In genomic region chr9:124769451-124770358, GRCh38 we compare ENCODE assay signal across 8 cellular contexts. TPM values are rescaled to one million over a fixed set of nuclear protein-coding genes. Genes with fewer than 3 reads are reported as not detected.
DNase-seq lines count a peak whose midpoint lies in the region; ATAC-seq, FAIRE-seq and TF ChIP-seq lines count a peak whose summit lies in the region.

No MANE protein-coding gene starts in this region.

- no peak for ATAC-seq in HG03442 (IDR thresholded peaks at IDR 0.05; ENCODE audit: unreplicated experiment)

- TF ChIP-seq CTCF in progenitor cell of endocrine pancreas (IDR thresholded peaks at IDR 0.05; ENCODE audit: unreplicated experiment) (no peak), D721Med (IDR thresholded peaks at IDR 0.05; ENCODE audit: insufficient read depth, missing control alignments) (no peak)

- H3K4me1 ChIP-seq in CD4-positive, alpha-beta memory T cell (ENCODE audit: insufficient read depth, low read length): peaks cover 24% of the 10 kb centered on the region

- H3K9me3 ChIP-seq in CD4-positive, alpha-beta memory T cell (ENCODE audit: control insufficient read depth in 1 of 2, low read length in 2 of 2): no peaks in the 10 kb centered on the region

- intact Hi-C loops in CD4-positive, alpha-beta memory T cell (cut with micrococcal nuclease): loop anchor here (2.0 to 5.0 kb wide), 4 partner anchors 419 to 493 kb away; partner anchors contain the start of genes GAPVD1, HSPA5, PPP6C and RABEPK

- peak overlapping the region; percentile 83 to 91 (median 87) for H3K4me3 Mint-ChIP-seq in CD4-positive, alpha-beta memory T cell
- H3K4me3 Mint-ChIP-seq in activated CD4-positive, alpha-beta memory T cell treated with anti-CD3 and anti-CD28 coated beads, Interleukin-2, amount 10 ng/mL, durations not matched to agents 7 days and 5 days: peak overlapping the region; percentile 73
- peak overlapping the region; percentile 89 for H3K4me3 Mint-ChIP-seq in progenitor cell of endocrine pancreas (ENCODE audit: low read depth)

- CTCF ChIA-PET in CD4-positive, alpha-beta memory T cell (lab: Charles Lee; ENCODE audit: partially characterized antibody): interaction anchor here (0.6 to 12.2 kb wide), 4 partner anchors 58 to 356 kb away, joined by 3 to 230 read pairs (median 3); partner anchors contain the start of gene WDR38
- CTCF ChIA-PET in activated CD4-positive, alpha-beta memory T cell treated with anti-CD3 and anti-CD28 coated beads, Interleukin-2, amount 10 ng/mL, durations not matched to agents 7 days and 5 days (lab: Charles Lee): interaction anchor here (0.6 to 10.1 kb wide), 10 partner anchors 8 to 506 kb away, joined by 3 to 264 read pairs (median 4); partner anchors contain the start of genes ARPC5L, RPL35 and WDR38

- POLR2A ChIA-PET in CD4-positive, alpha-beta memory T cell (lab: Charles Lee; ENCODE audit: partially characterized antibody): interaction anchor here (1.3 to 2.8 kb wide), 4 partner anchors 84 to 373 kb away, joined by 4 to 22 read pairs (median 7); partner anchors contain the start of genes ARPC5L, RPL35 and SCAI
- POLR2A ChIA-PET in activated CD4-positive, alpha-beta memory T cell treated with anti-CD3 and anti-CD28 coated beads, Interleukin-2, amount 10 ng/mL, durations not matched to agents 7 days and 5 days (lab: Charles Lee): interaction anchor here (0.7 to 8.1 kb wide), 6 partner anchors 9 to 101 kb away, joined by 3 to 66 read pairs (median 10); partner anchors contain the start of genes ARPC5L, RPL35 and WDR38

- peaks cover 0 to 5% of the 10 kb centered on the region in 2 donors for H3K36me3 Mint-ChIP-seq in CD4-positive, alpha-beta memory T cell
- H3K36me3 Mint-ChIP-seq in activated CD4-positive, alpha-beta memory T cell treated with anti-CD3 and anti-CD28 coated beads, Interleukin-2, amount 10 ng/mL, durations not matched to agents 7 days and 5 days (ENCODE audit: low read depth): no peaks in the 10 kb centered on the region
- no peaks in the 10 kb centered on the region for H3K36me3 Mint-ChIP-seq in progenitor cell of endocrine pancreas (ENCODE audit: insufficient read depth)

- peaks cover 28% of the 10 kb centered on the region for H3K27me3 ChIP-seq in CD4-positive, alpha-beta memory T cell (ENCODE audit: insufficient read depth, low read length)

- H3K4me3 ChIP-seq in CD4-positive, alpha-beta memory T cell (ENCODE audit: low read length in 2 of 2): peak overlapping the region; percentile 21 to 66

- no peaks in the 10 kb centered on the region for H3K36me3 ChIP-seq in CD4-positive, alpha-beta memory T cell (ENCODE audit: insufficient read depth, low read length)

- peak in 2 of 5 donors; percentile 15 to 16 for DNase-seq in CD4-positive, alpha-beta memory T cell
- DNase-seq in HuH-7 (ENCODE audit: low spot score) (peak; percentile 60), germinal center (ENCODE audit: low spot score) (peak; percentile 47), progenitor cell of endocrine pancreas (ENCODE audit: low spot score, unreplicated experiment) (no peak), SW 1271 (lab: John Stamatoyannopoulos, UW) (no peak), D721Med (ENCODE audit: insufficient read length, low spot score) (no peak)
- no peak for DNase-seq in activated CD4-positive, alpha-beta memory T cell treated with anti-CD3 and anti-CD28 coated beads, Interleukin-2, amount 10 ng/mL, durations not matched to agents 7 days and 5 days

- H3K27me3 Mint-ChIP-seq in CD4-positive, alpha-beta memory T cell: peaks cover 47 to 54% of the 10 kb centered on the region in 2 donors
- H3K27me3 Mint-ChIP-seq in activated CD4-positive, alpha-beta memory T cell treated with anti-CD3 and anti-CD28 coated beads, Interleukin-2, amount 10 ng/mL, durations not matched to agents 7 days and 5 days: peaks cover 60% of the 10 kb centered on the region
- H3K27me3 Mint-ChIP-seq in progenitor cell of endocrine pancreas: no peaks in the 10 kb centered on the region

- H3K27ac Mint-ChIP-seq in CD4-positive, alpha-beta memory T cell: peak overlapping the region in 5 of 7 donors; percentile 12 to 83 (median 62)
- no peak overlapping the region for H3K27ac Mint-ChIP-seq in activated CD4-positive, alpha-beta memory T cell treated with anti-CD3 and anti-CD28 coated beads, Interleukin-2, amount 10 ng/mL, durations not matched to agents 7 days and 5 days
- peak overlapping the region; percentile 96 for H3K27ac Mint-ChIP-seq in progenitor cell of endocrine pancreas

- H3K9me3 Mint-ChIP-seq in CD4-positive, alpha-beta memory T cell: peaks cover 0 to 5% (median 0%) of the 10 kb centered on the region in 8 donors
- H3K9me3 Mint-ChIP-seq in activated CD4-positive, alpha-beta memory T cell treated with anti-CD3 and anti-CD28 coated beads, Interleukin-2, amount 10 ng/mL, durations not matched to agents 7 days and 5 days: no peaks in the 10 kb centered on the region
- no peaks in the 10 kb centered on the region for H3K9me3 Mint-ChIP-seq in progenitor cell of endocrine pancreas (ENCODE audit: low read depth)

- FAIRE-seq in D721Med (lab: Jason Lieb, UNC): no peak

- peaks cover 20 to 51% (median 30%) of the 10 kb centered on the region in 4 donors for H3K4me1 Mint-ChIP-seq in CD4-positive, alpha-beta memory T cell
- peaks cover 40% of the 10 kb centered on the region for H3K4me1 Mint-ChIP-seq in activated CD4-positive, alpha-beta memory T cell treated with anti-CD3 and anti-CD28 coated beads, Interleukin-2, amount 10 ng/mL, durations not matched to agents 7 days and 5 days
- peaks cover 41% of the 10 kb centered on the region for H3K4me1 Mint-ChIP-seq in progenitor cell of endocrine pancreas (ENCODE audit: low read depth)

- no peak overlapping the region for H3K27ac ChIP-seq in CD4-positive, alpha-beta memory T cell (ENCODE audit: low read depth, low read length)

RNA-seq across cellular contexts. Expression of gene NR6A1, which starts 1.4 kb away (rescaled TPM):
- total RNA-seq in CD4-positive, alpha-beta memory T cell: under 1 TPM in 1 of 2 experiments, not detected in 1; 0.06 TPM
- not detected for polyA plus RNA-seq in CD4-positive, alpha-beta memory T cell
- total RNA-seq in activated CD4-positive, alpha-beta memory T cell treated with anti-CD3 and anti-CD28 coated beads, Interleukin-2, amount 10 ng/mL, durations not matched to agents 7 days and 5 days: under 1 TPM; 0.28 to 0.76 TPM
- 71.6 and 86.4 TPM in 2 replicates for total RNA-seq in progenitor cell of endocrine pancreas

RNA-seq across cellular contexts. Expression of gene OLFML2A, which starts 7.2 kb away (rescaled TPM):
- total RNA-seq in CD4-positive, alpha-beta memory T cell: not detected
- polyA plus RNA-seq in CD4-positive, alpha-beta memory T cell: not detected
- total RNA-seq in activated CD4-positive, alpha-beta memory T cell treated with anti-CD3 and anti-CD28 coated beads, Interleukin-2, amount 10 ng/mL, durations not matched to agents 7 days and 5 days: not detected
- 2.2 and 2.5 TPM in 2 replicates for total RNA-seq in progenitor cell of endocrine pancreas

Comparison
In these comparisons a context has a peak if more than half of its experiments do, and no peak if none do; other contexts are left out.
1. DNase-seq: peak in HuH-7 (single experiment) and germinal center (single experiment); none in activated CD4-positive, alpha-beta memory T cell treated with anti-CD3 and anti-CD28 coated beads, Interleukin-2, amount 10 ng/mL, durations not matched to agents 7 days and 5 days (single experiment), progenitor cell of endocrine pancreas (single experiment), SW 1271 (0 of 2) and D721Med (single experiment).
2. RNA of gene NR6A1, which starts 1.4 kb away (total RNA-seq): 71.6 to 86.4 TPM in progenitor cell of endocrine pancreas; 0.28 to 0.76 TPM in activated CD4-positive, alpha-beta memory T cell treated with anti-CD3 and anti-CD28 coated beads, Interleukin-2, amount 10 ng/mL, durations not matched to agents 7 days and 5 days and 0.06 TPM in CD4-positive, alpha-beta memory T cell; every median in the first group is over 10 times any median in the second.
3. Peak in every context shown above with its lines, with median percentiles within 50 percentile points of each other: H3K4me3 Mint-ChIP-seq.